In genomic region chr17:57138030-57138911, GRCh38 we compare ENCODE assay signal across 20 cellular contexts.
"Had no signal": no experiment of that assay in that cellular context is flagged by ENCODE, and none has a peak within 500 bp of the region (broad histone marks: within the 10 kb centered on the region; RNA-seq: fewer than 3 reads in every experiment).

No MANE protein-coding gene starts in this region.

- H3K27me3 ChIP-seq: ascending aorta, colonic mucosa, testis, upper lobe of right lung had no signal

- H3K9me3 ChIP-seq: ascending aorta, colonic mucosa, lower lobe of right lung, psoas muscle, testis, upper lobe of right lung had no signal

- H3K36me3 ChIP-seq: ascending aorta, colonic mucosa, lower lobe of right lung, upper lobe of right lung had no signal

- H3K9me3 Mint-ChIP-seq: activated T-cell treated with anti-CD3 and anti-CD28 coated beads, Interleukin-2, amount 50 U/mL, for 72 hours; central memory CD8-positive, alpha-beta T cell had no signal

- FAIRE-seq: frontal cortex, keratinocyte, small intestine had no signal

- H3K27ac ChIP-seq: ascending aorta, colonic mucosa, lower lobe of right lung, psoas muscle, testis, upper lobe of right lung, VCaP had no signal

- H3K4me1 ChIP-seq: ascending aorta, colonic mucosa, lower lobe of right lung, psoas muscle, upper lobe of right lung had no signal

- H3K4me3 Mint-ChIP-seq: activated T-cell treated with anti-CD3 and anti-CD28 coated beads, Interleukin-2, amount 50 U/mL, for 72 hours; central memory CD8-positive, alpha-beta T cell had no signal

- H3K27ac Mint-ChIP-seq: activated T-cell treated with anti-CD3 and anti-CD28 coated beads, Interleukin-2, amount 50 U/mL, for 72 hours had no signal

- H3K4me1 Mint-ChIP-seq: central memory CD8-positive, alpha-beta T cell had no signal

- DNase-seq: activated CD4-positive, alpha-beta T cell treated with anti-CD3 and anti-CD28 coated beads, Interleukin-2, amount 50 U/mL, for 4 hours; activated effector memory CD4-positive, alpha-beta T cell treated with anti-CD3 and anti-CD28 coated beads, Interleukin-2, amount 50 U/mL, for 16 hours; activated naive CD4-positive, alpha-beta T cell treated with anti-CD3 and anti-CD28 coated beads, Interleukin-2, amount 50 U/mL, for 16 hours; activated T-cell treated with anti-CD3 and anti-CD28 coated beads, Interleukin-2, amount 50 U/mL, for 72 hours; colonic mucosa; head of caudate nucleus; lower lobe of right lung; psoas muscle; right cardiac atrium; small intestine; stimulated activated CD4-positive, alpha-beta T cell treated with anti-CD3 and anti-CD28 coated beads, Interleukin-15, amount 100 ng/mL, for 24 hours; stimulated activated CD4-positive, alpha-beta T cell treated with anti-CD3 and anti-CD28 coated beads, Interleukin-2, amount 100 ng/mL, for 48 hours; T-helper 2 cell; testis; upper lobe of right lung had no signal

- H3K4me3 ChIP-seq: ascending aorta, colonic mucosa, lower lobe of right lung, psoas muscle, testis, upper lobe of right lung had no signal

- ATAC-seq: lower lobe of right lung, upper lobe of right lung had no signal
